ENCODE assay signal across 39 cellular contexts in the genomic region with DNA sequence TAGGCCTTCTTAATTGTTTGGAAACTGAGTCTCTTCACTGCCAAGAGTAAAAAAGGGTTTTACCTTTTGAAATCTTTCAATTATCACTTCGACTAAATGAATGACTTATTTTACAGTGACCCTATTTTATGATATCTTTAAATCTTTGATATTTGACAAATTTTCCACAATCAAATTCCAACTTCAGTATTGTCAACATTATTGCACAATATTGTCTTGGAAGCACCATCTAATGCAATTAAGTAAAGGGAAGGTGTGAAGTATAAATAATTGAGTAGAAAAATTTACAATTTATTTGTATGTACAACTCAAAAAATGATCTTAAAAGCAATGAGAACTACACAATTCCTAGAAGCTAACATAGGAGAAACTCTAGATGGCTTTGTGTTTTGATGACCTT. TPM values are rescaled to one million over a fixed set of nuclear protein-coding genes. Genes with fewer than 3 reads are reported as not detected.
"Had no signal": no experiment of that assay in that cellular context is flagged by ENCODE, and none has a peak within 500 bp of the region (broad histone marks: within the 10 kb centered on the region; RNA-seq: fewer than 3 reads in every experiment).

No MANE protein-coding gene starts in this region.

- H3K36me3 ChIP-seq: MG63 had no signal

- H3K9me3 ChIP-seq: MG63 had no signal

- H3K4me3 ChIP-seq: MG63 had no signal

- H3K27me3 ChIP-seq: MG63 had no signal

- DNase-seq: Karpas-422, Kasumi-1, MG63, MM.1S, MV-4-11, NCI-H1048, NCI-H1092, NCI-H1092 treated with DMSO at 0.1 percent for 48 hours, NCI-H1105, NCI-H1105 treated with DMSO at 0.1 percent for 48 hours, NCI-H1417, NCI-H1417 treated with DMSO at 0.1 percent for 48 hours, NCI-H1436, NCI-H1436 treated with DMSO at 0.1 percent for 48 hours, NCI-H146, NCI-H1694, NCI-H1694 treated with DMSO at 0.1 percent for 48 hours, NCI-H187, NCI-H187 treated with DMSO at 0.1 percent for 48 hours, NCI-H1930, NCI-H2029, NCI-H2029 treated with DMSO at 0.1 percent for 48 hours, NCI-H2081, NCI-H2081 treated with DMSO at 0.1 percent for 48 hours, NCI-H2107, NCI-H2171, NCI-H2171 treated with DMSO at 0.1 percent for 48 hours, NCI-H2227 treated with DMSO at 0.1 percent for 48 hours, NCI-H226, NCI-H345, NCI-H446, NCI-H446 treated with DMSO at 0.1 percent for 48 hours, NCI-H510A, NCI-H510A treated with DMSO at 0.1 percent for 48 hours, NCI-H524 had no signal

RNA-seq across cellular contexts. Expression of a gene that starts 49.2 kb away (rescaled TPM):
- total RNA-seq: LHCN-M2, M059J, MCF 10A, NCI-H460 had no signal
